In genomic region chrX:13463608-13464007, GRCh38 we compare ENCODE assay signal across 1 cellular context.
TF ChIP-seq lines count a peak whose summit lies in the region.

No MANE protein-coding gene starts in this region.

TF ChIP-seq in GM23338, 12 proteins besides CTCF, POLR2A, EP300 and RAD21 (continued from another document):
- TF ChIP-seq, protein P1, sequence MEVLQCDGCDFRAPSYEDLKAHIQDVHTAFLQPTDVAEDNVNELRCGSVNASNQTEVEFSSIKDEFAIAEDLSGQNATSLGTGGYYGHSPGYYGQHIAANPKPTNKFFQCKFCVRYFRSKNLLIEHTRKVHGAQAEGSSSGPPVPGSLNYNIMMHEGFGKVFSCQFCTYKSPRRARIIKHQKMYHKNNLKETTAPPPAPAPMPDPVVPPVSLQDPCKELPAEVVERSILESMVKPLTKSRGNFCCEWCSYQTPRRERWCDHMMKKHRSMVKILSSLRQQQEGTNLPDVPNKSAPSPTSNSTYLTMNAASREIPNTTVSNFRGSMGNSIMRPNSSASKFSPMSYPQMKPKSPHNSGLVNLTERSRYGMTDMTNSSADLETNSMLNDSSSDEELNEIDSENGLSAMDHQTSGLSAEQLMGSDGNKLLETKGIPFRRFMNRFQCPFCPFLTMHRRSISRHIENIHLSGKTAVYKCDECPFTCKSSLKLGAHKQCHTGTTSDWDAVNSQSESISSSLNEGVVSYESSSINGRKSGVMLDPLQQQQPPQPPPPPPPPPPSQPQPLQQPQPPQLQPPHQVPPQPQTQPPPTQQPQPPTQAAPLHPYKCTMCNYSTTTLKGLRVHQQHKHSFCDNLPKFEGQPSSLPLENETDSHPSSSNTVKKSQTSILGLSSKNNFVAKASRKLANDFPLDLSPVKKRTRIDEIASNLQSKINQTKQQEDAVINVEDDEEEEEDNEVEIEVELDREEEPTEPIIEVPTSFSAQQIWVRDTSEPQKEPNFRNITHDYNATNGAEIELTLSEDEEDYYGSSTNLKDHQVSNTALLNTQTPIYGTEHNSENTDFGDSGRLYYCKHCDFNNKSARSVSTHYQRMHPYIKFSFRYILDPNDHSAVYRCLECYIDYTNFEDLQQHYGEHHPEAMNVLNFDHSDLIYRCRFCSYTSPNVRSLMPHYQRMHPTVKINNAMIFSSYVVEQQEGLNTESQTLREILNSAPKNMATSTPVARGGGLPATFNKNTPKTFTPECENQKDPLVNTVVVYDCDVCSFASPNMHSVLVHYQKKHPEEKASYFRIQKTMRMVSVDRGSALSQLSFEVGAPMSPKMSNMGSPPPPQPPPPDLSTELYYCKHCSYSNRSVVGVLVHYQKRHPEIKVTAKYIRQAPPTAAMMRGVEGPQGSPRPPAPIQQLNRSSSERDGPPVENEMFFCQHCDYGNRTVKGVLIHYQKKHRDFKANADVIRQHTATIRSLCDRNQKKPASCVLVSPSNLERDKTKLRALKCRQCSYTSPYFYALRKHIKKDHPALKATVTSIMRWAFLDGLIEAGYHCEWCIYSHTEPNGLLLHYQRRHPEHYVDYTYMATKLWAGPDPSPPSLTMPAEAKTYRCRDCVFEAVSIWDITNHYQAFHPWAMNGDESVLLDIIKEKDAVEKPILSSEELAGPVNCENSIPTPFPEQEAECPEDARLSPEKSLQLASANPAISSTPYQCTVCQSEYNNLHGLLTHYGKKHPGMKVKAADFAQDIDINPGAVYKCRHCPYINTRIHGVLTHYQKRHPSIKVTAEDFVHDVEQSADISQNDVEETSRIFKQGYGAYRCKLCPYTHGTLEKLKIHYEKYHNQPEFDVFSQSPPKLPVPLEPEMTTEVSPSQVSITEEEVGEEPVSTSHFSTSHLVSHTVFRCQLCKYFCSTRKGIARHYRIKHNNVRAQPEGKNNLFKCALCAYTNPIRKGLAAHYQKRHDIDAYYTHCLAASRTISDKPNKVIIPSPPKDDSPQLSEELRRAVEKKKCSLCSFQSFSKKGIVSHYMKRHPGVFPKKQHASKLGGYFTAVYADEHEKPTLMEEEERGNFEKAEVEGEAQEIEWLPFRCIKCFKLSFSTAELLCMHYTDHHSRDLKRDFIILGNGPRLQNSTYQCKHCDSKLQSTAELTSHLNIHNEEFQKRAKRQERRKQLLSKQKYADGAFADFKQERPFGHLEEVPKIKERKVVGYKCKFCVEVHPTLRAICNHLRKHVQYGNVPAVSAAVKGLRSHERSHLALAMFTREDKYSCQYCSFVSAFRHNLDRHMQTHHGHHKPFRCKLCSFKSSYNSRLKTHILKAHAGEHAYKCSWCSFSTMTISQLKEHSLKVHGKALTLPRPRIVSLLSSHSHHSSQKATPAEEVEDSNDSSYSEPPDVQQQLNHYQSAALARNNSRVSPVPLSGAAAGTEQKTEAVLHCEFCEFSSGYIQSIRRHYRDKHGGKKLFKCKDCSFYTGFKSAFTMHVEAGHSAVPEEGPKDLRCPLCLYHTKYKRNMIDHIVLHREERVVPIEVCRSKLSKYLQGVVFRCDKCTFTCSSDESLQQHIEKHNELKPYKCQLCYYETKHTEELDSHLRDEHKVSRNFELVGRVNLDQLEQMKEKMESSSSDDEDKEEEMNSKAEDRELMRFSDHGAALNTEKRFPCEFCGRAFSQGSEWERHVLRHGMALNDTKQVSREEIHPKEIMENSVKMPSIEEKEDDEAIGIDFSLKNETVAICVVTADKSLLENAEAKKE (CRISPR knock-in tag; IDR thresholded peaks at IDR 0.05), result no peak
- TF ChIP-seq POLR2AphosphoS5 (IDR thresholded peaks at IDR 0.05; ENCODE audit: low read depth) (no peak), ZNF331 (CRISPR knock-in tag; IDR thresholded peaks at IDR 0.05; ENCODE audit: low read depth) (no peak)
